26 cellular contexts compared by ENCODE assay signal in the genomic region with DNA sequence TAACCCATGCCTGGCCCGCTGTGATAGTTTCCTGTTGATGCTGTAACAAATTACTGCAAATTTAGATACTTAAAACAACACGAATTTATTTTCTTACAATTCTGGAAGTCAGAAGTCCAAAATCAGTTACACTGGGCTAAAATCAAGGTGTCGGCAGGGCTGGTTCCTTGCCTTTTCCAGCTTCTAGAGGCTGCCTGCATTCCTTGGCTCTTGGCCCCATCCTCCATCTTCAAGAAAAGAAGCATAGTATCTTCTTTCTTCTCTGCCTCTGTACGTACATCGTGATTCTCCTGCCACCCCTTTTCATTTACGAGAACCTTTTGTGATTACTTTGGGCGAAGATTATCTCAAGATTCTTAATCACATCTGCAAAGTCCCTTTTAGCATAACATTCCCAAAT. TPM values are rescaled to one million over a fixed set of nuclear protein-coding genes. Genes with fewer than 3 reads are reported as not detected.
A peak's percentile ranks its signal among the peaks of the same experiment; 100 is the strongest.
DNase-seq lines count a peak whose midpoint lies in the region; ATAC-seq, FAIRE-seq and TF ChIP-seq lines count a peak whose summit lies in the region.
"Had no signal": no experiment of that assay in that cellular context is flagged by ENCODE, and none has a peak within 500 bp of the region (broad histone marks: within the 10 kb centered on the region; RNA-seq: fewer than 3 reads in every experiment).

No MANE protein-coding gene starts in this region.

- no peak for FAIRE-seq in H1 (lab: Jason Lieb, UNC)
- FAIRE-seq: A549, HepG2, small intestine, urothelium cell line had no signal

- no peak overlapping the region for H4K5ac ChIP-seq in H1 (ENCODE audit: insufficient read length, low read depth, low read length)

- no peak overlapping the region for H2AK5ac ChIP-seq in H1 (ENCODE audit: low read depth, low read length)

- no peak overlapping the region for H2BK12ac ChIP-seq in H1 (ENCODE audit: low read depth, low read length)

- H3K9me3 ChIP-seq in MM.1S (replicated peaks; ENCODE audit: insufficient read depth, low read length) (no peaks in the 10 kb centered on the region), H1 (ENCODE audit: insufficient read depth in 2 of 2, low read depth in 1 of 2, low read length in 1 of 2) (peaks cover 3 to 6% of the 10 kb centered on the region in 2 experiments; a peak in 2 of 4 replicates), spleen (no peaks in the 10 kb centered on the region), prostate gland (no peaks in the 10 kb centered on the region)
- H3K9me3 ChIP-seq: A549, BE2C, suprapubic skin had no signal

- H3K4me3 ChIP-seq in MM.1S (ENCODE audit: low read length) (no peak overlapping the region), H1 (ENCODE audit: extremely low read depth in 1 of 4, insufficient read depth in 2 of 4, low read depth in 3 of 4, low read length in 4 of 4) (no peak overlapping the region), spleen (peak overlapping the region in 1 of 8 donors; percentile 96), prostate gland (no peak overlapping the region)
- H3K4me3 ChIP-seq: suprapubic skin had no signal

- H3K23ac ChIP-seq in H1 (ENCODE audit: insufficient read length): no peak overlapping the region

- no peak overlapping the region for H2BK120ac ChIP-seq in H1 (replicated peaks; ENCODE audit: low read depth, low read length)

- H2BK15ac ChIP-seq in H1 (ENCODE audit: low read length): no peak overlapping the region

- peaks cover 40% of the 10 kb centered on the region for H3K4me1 Mint-ChIP-seq in activated T-cell treated with anti-CD3 and anti-CD28 coated beads, Interleukin-2, amount 50 U/mL, for 72 hours (ENCODE audit: low read depth)

- WGBS in H1 (ENCODE audit: extremely low coverage in 1 of 2, insufficient coverage in 1 of 2, insufficient read length in 1 of 2, insufficient replicate concordance in 2 of 2, low coverage in 1 of 2, low lambda C conversion rate in 2 of 2, missing lambda C conversion rate in 1 of 2), 2 experiments: 93% methylated on average over 7 of the region's 7 CpGs; no CpG with 5 or more reads in 1 of the 2 experiments
- 97 to 99% (median 97%) methylated on average over 7 of the region's 7 CpGs for WGBS in spleen, 5 donors
- WGBS in prostate gland: 98% methylated on average over 7 of the region's 7 CpGs

- H2BK5ac ChIP-seq in H1 (ENCODE audit: low read depth, low read length): no peak overlapping the region

- no peak for TF ChIP-seq POLR2A in H1 (IDR thresholded peaks at IDR 0.05; ENCODE audit: control extremely low read depth in 1 of 2, low read depth in 2 of 2, low read length in 2 of 2)
- no peak for TF ChIP-seq POLR2A in spleen (IDR thresholded peaks at IDR 0.05)
- no peak for TF ChIP-seq POLR2A in prostate gland (IDR thresholded peaks at IDR 0.05)

- H3K79me2 ChIP-seq in MM.1S (ENCODE audit: low read length) (peaks cover 35% of the 10 kb centered on the region), H1 (ENCODE audit: control insufficient read depth in 1 of 2, insufficient read depth in 2 of 2, low read length in 2 of 2) (peaks cover 15 to 28% of the 10 kb centered on the region in 2 experiments)

- H3F3A ChIP-seq in MM.1S (ENCODE audit: insufficient read depth, low read length): peaks cover 7% of the 10 kb centered on the region; the same call in 1 of the 2 replicates

- POLR2A ChIA-PET in H1 (lab: Charles Lee; ENCODE audit: partially characterized antibody): interaction anchor here (1.1 to 2.3 kb wide), 8 partner anchors 10 to 274 kb away, joined by 3 to 11 read pairs (median 4); partner anchors contain the start of gene MCMBP

- H3K27ac ChIP-seq in MM.1S (ENCODE audit: low read length): no peak overlapping the region
- no peak overlapping the region for H3K27ac ChIP-seq in H1 (ENCODE audit: low read depth, low read length)
- no peak overlapping the region for H3K27ac ChIP-seq in spleen
- H3K27ac ChIP-seq in prostate gland: no peak overlapping the region
- H3K27ac ChIP-seq: brain microvascular endothelial cell, epithelial cell of prostate, suprapubic skin had no signal

- no peak overlapping the region for H3K18ac ChIP-seq in H1 (ENCODE audit: extremely low read depth, low read length)

- no peaks in the 10 kb centered on the region for H3K9me2 ChIP-seq in MM.1S (replicated peaks; ENCODE audit: insufficient read depth, low read length)

- intact Hi-C loops in spleen (cut with DNase I; ENCODE audit: low total_unique reads): no loop called here
- intact Hi-C loops in prostate gland (cut with DNase I): loop anchor here (5.0 kb wide), 2 partner anchors 54 to 274 kb away; partner anchors contain the start of genes BAG3 and MCMBP

- peak overlapping the region; percentile 13 for H3K27ac Mint-ChIP-seq in activated T-cell treated with anti-CD3 and anti-CD28 coated beads, Interleukin-2, amount 50 U/mL, for 72 hours

- no peaks in the 10 kb centered on the region for H3K9me3 Mint-ChIP-seq in activated T-cell treated with anti-CD3 and anti-CD28 coated beads, Interleukin-2, amount 50 U/mL, for 72 hours

- no peak overlapping the region for H3K9ac ChIP-seq in MM.1S (ENCODE audit: low read length)
- no peak overlapping the region for H3K9ac ChIP-seq in H1 (replicated peaks in 1 of 4; ENCODE audit: extremely low read depth in 1 of 4, low read depth in 3 of 4, low read length in 3 of 4)

- no peak overlapping the region for H3K14ac ChIP-seq in H1 (ENCODE audit: insufficient read length)

- peaks cover 9% of the 10 kb centered on the region for H3K23me2 ChIP-seq in H1 (ENCODE audit: low read depth, low read length)

- H4K20me1 ChIP-seq in MM.1S (ENCODE audit: insufficient read depth, low read length) (no peaks in the 10 kb centered on the region; the same call in 1 of the 2 replicates), H1 (replicated peaks in 1 of 2; ENCODE audit: control insufficient read depth in 1 of 2, insufficient read depth in 2 of 2, low read length in 2 of 2) (peaks cover 5 to 7% of the 10 kb centered on the region in 2 experiments)

- H3K36me3 ChIP-seq in MM.1S (replicated peaks; ENCODE audit: insufficient read depth, low read length): no peaks in the 10 kb centered on the region
- H3K36me3 ChIP-seq in H1 (ENCODE audit: control insufficient read depth in 2 of 4, insufficient read depth in 4 of 4, low read length in 3 of 4): peaks cover 0 to 7% (median 0%) of the 10 kb centered on the region in 4 experiments; a peak in 1 of 8 replicates
- peaks cover 0 to 8% (median 0%) of the 10 kb centered on the region in 6 donors for H3K36me3 ChIP-seq in spleen
- no peaks in the 10 kb centered on the region for H3K36me3 ChIP-seq in prostate gland
- H3K36me3 ChIP-seq: suprapubic skin had no signal

- ATAC-seq in activated T-cell treated with anti-CD3 and anti-CD28 coated beads, Interleukin-2, amount 50 U/mL, for 72 hours (replicated peaks in 1 of 2): no peak
- ATAC-seq: A549; activated CD4-positive, alpha-beta T cell treated with anti-CD3 and anti-CD28 coated beads for 36 hours; HCT116; HepG2; Panc1 had no signal

- H2BK20ac ChIP-seq in H1 (ENCODE audit: low read length): no peak overlapping the region

- H3K4ac ChIP-seq in H1 (replicated peaks; ENCODE audit: insufficient read length, low read depth, low read length): no peak overlapping the region

- no peak for DNase-seq in activated T-cell treated with anti-CD3 and anti-CD28 coated beads, Interleukin-2, amount 50 U/mL, for 72 hours
- DNase-seq in activated T-cell treated with anti-CD3 and anti-CD28 coated beads, Interleukin-2, amount 50 U/mL, for 1 hour: no peak
- DNase-seq in MM.1S (no peak), H1 (ENCODE audit: low read depth in 1 of 2, low spot score in 2 of 2) (no peak), spleen (peak; percentile 16), prostate gland (ENCODE audit: low spot score) (no peak), islet precursor cell (no peak), MV-4-11 (lab: John Stamatoyannopoulos, UW) (no peak)
- DNase-seq: activated CD4-positive, alpha-beta T cell treated with anti-CD3 and anti-CD28 coated beads for 36 hours; BE2C; brain microvascular endothelial cell; glutamatergic neuron; mammary epithelial cell; NCI-H1436; NCI-H510A treated with DMSO at 0.1 percent for 48 hours; retina; small intestine; stimulated activated CD4-positive, alpha-beta T cell treated with anti-CD3 and anti-CD28 coated beads, Interleukin-2, amount 100 ng/mL, for 24 hours; T-helper 1 cell had no signal

- H3K4me1 ChIP-seq in MM.1S (ENCODE audit: low read length) (peaks cover 8% of the 10 kb centered on the region; the same call in 1 of the 2 replicates), H1 (replicated peaks in 1 of 4; ENCODE audit: control insufficient read depth in 3 of 4, insufficient read depth in 4 of 4, low read length in 3 of 4) (peaks cover 0 to 8% (median 4%) of the 10 kb centered on the region in 4 experiments; a peak in 4 of 7 replicates), spleen (peaks cover 30 to 38% (median 32%) of the 10 kb centered on the region in 6 donors), prostate gland (replicated peaks) (peaks cover 7% of the 10 kb centered on the region)
- H3K4me1 ChIP-seq: BE2C had no signal

- peak overlapping the region; percentile 90; the same call in 1 of the 2 replicates for H3K4me2 ChIP-seq in MM.1S (ENCODE audit: low read depth, low read length)
- no peak overlapping the region; a peak in 1 of 4 replicates for H3K4me2 ChIP-seq in H1 (ENCODE audit: insufficient read depth in 1 of 2, low read depth in 2 of 2, low read length in 2 of 2)

- H3K4me3 Mint-ChIP-seq in activated T-cell treated with anti-CD3 and anti-CD28 coated beads, Interleukin-2, amount 50 U/mL, for 72 hours: peak overlapping the region; percentile 11 to 36

- H3K56ac ChIP-seq in H1 (replicated peaks; ENCODE audit: insufficient read length, low read depth, low read length): no peak overlapping the region

- H3K27me3 ChIP-seq in MM.1S (replicated peaks; ENCODE audit: insufficient read depth, low read length) (no peaks in the 10 kb centered on the region), H1 (replicated peaks in 1 of 4; ENCODE audit: control insufficient read depth in 3 of 4, extremely low read depth in 1 of 4, insufficient read depth in 3 of 4, low read length in 3 of 4) (no peaks in the 10 kb centered on the region), spleen (replicated peaks in 1 of 7) (no peaks in the 10 kb centered on the region), prostate gland (replicated peaks; ENCODE audit: insufficient read depth) (no peaks in the 10 kb centered on the region)
- H3K27me3 ChIP-seq: BE2C, brain microvascular endothelial cell, suprapubic skin had no signal

- TF ChIP-seq CTCF in MM.1S (IDR thresholded peaks at IDR 0.05; ENCODE audit: low read length) (no peak), H1 (IDR thresholded peaks at IDR 0.05; ENCODE audit: control extremely low read depth in 1 of 3, insufficient read depth in 1 of 3, low read depth in 1 of 3, low read length in 3 of 3) (no peak), spleen (IDR thresholded peaks at IDR 0.05 in 8 of 11, conservative IDR thresholded peaks at IDR 0.05 in 3 of 11) (no peak), prostate gland (IDR thresholded peaks at IDR 0.05) (no peak)

- no peaks in the 10 kb centered on the region for H3K27me3 Mint-ChIP-seq in activated T-cell treated with anti-CD3 and anti-CD28 coated beads, Interleukin-2, amount 50 U/mL, for 72 hours (ENCODE audit: low read depth)
- H3K27me3 Mint-ChIP-seq: activated CD4-positive, alpha-beta T cell treated with anti-CD3 and anti-CD28 coated beads for 36 hours had no signal

- H3K79me1 ChIP-seq in H1 (ENCODE audit: low read depth, low read length): peaks cover 2% of the 10 kb centered on the region; the same call in 1 of the 2 replicates

- H4K91ac ChIP-seq in H1 (replicated peaks; ENCODE audit: insufficient read length, low read length): no peak overlapping the region

- no peak for TF ChIP-seq RAD21 in H1 (IDR thresholded peaks at IDR 0.05 in 1 of 2, conservative IDR thresholded peaks at IDR 0.05 in 1 of 2; ENCODE audit: low read depth in 2 of 2, low read length in 2 of 2)

- H2AFZ ChIP-seq in MM.1S (ENCODE audit: low read length) (no peak overlapping the region), H1 (ENCODE audit: low read length) (no peak overlapping the region)

- H4K8ac ChIP-seq in H1 (ENCODE audit: extremely low read depth, insufficient read depth, low read length): no peak overlapping the region

- CTCF ChIA-PET in H1 (lab: Charles Lee; ENCODE audit: partially characterized antibody): interaction anchor here (1.1 to 2.1 kb wide), 3 partner anchors 10 to 399 kb away, joined by 3 to 8 read pairs (median 5); no protein-coding TSS in a partner anchor

- H3K36me3 Mint-ChIP-seq in activated T-cell treated with anti-CD3 and anti-CD28 coated beads, Interleukin-2, amount 50 U/mL, for 72 hours (ENCODE audit: insufficient read depth in 2 of 2): peaks cover 12 to 24% of the 10 kb centered on the region in 2 donors

- TF ChIP-seq EP300 in H1 (IDR thresholded peaks at IDR 0.05; ENCODE audit: borderline replicate concordance in 1 of 2, low read depth in 2 of 2, low read length in 2 of 2): no peak

RNA-seq across cellular contexts. Expression of gene TIAL1, which starts 1.6 kb away (rescaled TPM):
- 100 to 1,000 TPM; 201 to 224 TPM for total RNA-seq in activated T-cell treated with anti-CD3 and anti-CD28 coated beads, Interleukin-2, amount 50 U/mL, for 72 hours
- 151 and 166 TPM in 2 replicates for total RNA-seq in H1 (2021; fragmentation: NEBNext Ultra II Directional; extraction: Animal tissue kit (Norgen Biotek cat#: 25700))
- polyA plus RNA-seq in H1 (2011; rRNA removed) (37.4 and 50.4 TPM in 2 replicates), spleen (10 to 100 TPM; 54.1 to 81.5 (median 80.7) TPM)
- polyA plus RNA-seq in H1 (2011; cell fraction: cytosol; rRNA removed): 77.1 TPM
- polyA plus RNA-seq in H1 (2011; cell fraction: nucleus; rRNA removed): 103 TPM
- polyA plus RNA-seq in H1 (2012, experiment 1 of 2): 75.5 to 128 TPM (median 91.2 TPM) in 4 replicates
- 49.0 TPM for polyA plus RNA-seq in H1 (2012, experiment 2 of 2)
- 94.8 TPM for polyA plus RNA-seq in H1 (2013, experiment 1 of 2)
- 88.8 TPM for polyA plus RNA-seq in H1 (2013, experiment 2 of 2)
- polyA minus RNA-seq in H1 (2011; rRNA and poly(A)+ RNA removed): 55.2 and 69.2 TPM in 2 replicates
- 35.9 TPM for polyA minus RNA-seq in H1 (2011; cell fraction: cytosol; rRNA and poly(A)+ RNA removed)
- polyA minus RNA-seq in H1 (2011; cell fraction: nucleus; rRNA and poly(A)+ RNA removed): 83.5 TPM
- total RNA-seq in spleen (100 to 1,000 TPM in 6 of 7 donors, 10 to 100 TPM in 1; 83.3 to 126 (median 115) TPM), prostate gland (10 to 100 TPM; 68.7 to 74.3 TPM)

RNA-seq across cellular contexts. Expression of gene BAG3, which starts 52.8 kb away (rescaled TPM):
- 10 to 100 TPM; 16.4 to 22.1 TPM for total RNA-seq in activated T-cell treated with anti-CD3 and anti-CD28 coated beads, Interleukin-2, amount 50 U/mL, for 72 hours
- total RNA-seq in H1 (2021; fragmentation: NEBNext Ultra II Directional; extraction: Animal tissue kit (Norgen Biotek cat#: 25700)): 13.3 and 14.6 TPM in 2 replicates
- polyA plus RNA-seq in H1 (2011; rRNA removed) (3.5 and 7.5 TPM in 2 replicates), spleen (1 to 10 TPM; 2.1 to 7.2 (median 3.5) TPM)
- polyA plus RNA-seq in H1 (2011; cell fraction: cytosol; rRNA removed): 3.0 TPM
- 7.0 TPM for polyA plus RNA-seq in H1 (2011; cell fraction: nucleus; rRNA removed)
- polyA plus RNA-seq in H1 (2012, experiment 1 of 2): 10.5 to 13.6 TPM (median 12.9 TPM) in 4 replicates
- polyA plus RNA-seq in H1 (2012, experiment 2 of 2): 10.4 TPM
- 12.1 TPM for polyA plus RNA-seq in H1 (2013, experiment 1 of 2)
- 12.1 TPM for polyA plus RNA-seq in H1 (2013, experiment 2 of 2)
- polyA minus RNA-seq in H1 (2011; rRNA and poly(A)+ RNA removed): 1.7 and 2.1 TPM in 2 replicates
- 6.9 TPM for polyA minus RNA-seq in H1 (2011; cell fraction: cytosol; rRNA and poly(A)+ RNA removed)
- 4.1 TPM for polyA minus RNA-seq in H1 (2011; cell fraction: nucleus; rRNA and poly(A)+ RNA removed)
- total RNA-seq in spleen (10 to 100 TPM; 15.1 to 36.0 (median 18.3) TPM), prostate gland (10 to 100 TPM; 45.4 to 56.4 TPM)

RNA-seq across cellular contexts. Expression of gene RGS10, which starts 55.9 kb away (rescaled TPM):
- total RNA-seq in activated T-cell treated with anti-CD3 and anti-CD28 coated beads, Interleukin-2, amount 50 U/mL, for 72 hours: 100 to 1,000 TPM; 161 to 208 TPM
- 12.2 and 13.1 TPM in 2 replicates for total RNA-seq in H1 (2021; fragmentation: NEBNext Ultra II Directional; extraction: Animal tissue kit (Norgen Biotek cat#: 25700))
- polyA plus RNA-seq in H1 (2011; rRNA removed) (4.2 and 5.5 TPM in 2 replicates), spleen (100 to 1,000 TPM in 1 of 3 donors, 10 to 100 TPM in 2; 52.7 to 127 (median 92.9) TPM)
- polyA plus RNA-seq in H1 (2011; cell fraction: cytosol; rRNA removed): 10.4 TPM
- 2.8 TPM for polyA plus RNA-seq in H1 (2011; cell fraction: nucleus; rRNA removed)
- 10.7 to 16.2 TPM (median 13.3 TPM) in 4 replicates for polyA plus RNA-seq in H1 (2012, experiment 1 of 2)
- 14.8 TPM for polyA plus RNA-seq in H1 (2012, experiment 2 of 2)
- polyA plus RNA-seq in H1 (2013, experiment 1 of 2): 23.2 TPM
- 23.5 TPM for polyA plus RNA-seq in H1 (2013, experiment 2 of 2)
- polyA minus RNA-seq in H1 (2011; rRNA and poly(A)+ RNA removed): 2.7 and 2.8 TPM in 2 replicates
- 8.9 TPM for polyA minus RNA-seq in H1 (2011; cell fraction: cytosol; rRNA and poly(A)+ RNA removed)
- polyA minus RNA-seq in H1 (2011; cell fraction: nucleus; rRNA and poly(A)+ RNA removed): 2.0 TPM
- total RNA-seq in spleen (10 to 100 TPM; 29.1 to 74.1 (median 38.9) TPM), prostate gland (10 to 100 TPM; 12.4 to 67.7 TPM)
